10 cellular contexts compared by ENCODE assay signal in the genomic region with DNA sequence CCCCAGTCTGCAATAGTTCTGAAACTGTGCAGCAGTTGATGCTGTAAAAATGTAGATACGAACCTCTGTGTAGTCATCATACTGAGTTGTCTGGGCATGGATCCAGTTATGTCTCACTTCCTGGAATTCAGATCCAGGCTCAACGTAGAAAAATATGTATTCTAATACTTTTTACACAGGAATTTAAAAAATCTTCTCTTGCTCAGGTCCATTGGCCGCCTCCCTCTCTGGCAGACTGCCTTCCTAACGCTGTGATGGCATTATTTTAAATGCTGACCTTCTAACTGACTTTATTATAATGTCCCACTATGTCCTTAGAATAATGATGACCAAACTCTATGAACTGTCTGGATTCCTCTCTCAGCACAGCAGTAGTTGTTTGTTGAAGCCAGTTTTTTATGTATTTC.
DNase-seq lines count a peak whose midpoint lies in the region; ATAC-seq, FAIRE-seq and TF ChIP-seq lines count a peak whose summit lies in the region.
"Had no signal": no experiment of that assay in that cellular context is flagged by ENCODE, and none has a peak within 500 bp of the region (broad histone marks: within the 10 kb centered on the region; RNA-seq: fewer than 3 reads in every experiment).

No MANE protein-coding gene starts in this region.

- no peak overlapping the region for H3K4me3 ChIP-seq in body of pancreas
- H3K4me3 ChIP-seq in keratinocyte (ENCODE audit: control insufficient read depth in 2 of 3, extremely low read depth in 1 of 3, insufficient read depth in 2 of 3, low read depth in 1 of 3, low read length in 3 of 3) = peak overlapping the region in 1 of 3 experiments; percentile 5
- H3K4me3 ChIP-seq in tibial artery = no peak overlapping the region

- peaks cover 35% of the 10 kb centered on the region for H3K9me3 Mint-ChIP-seq in activated CD4-positive, alpha-beta T cell treated with anti-CD3 and anti-CD28 coated beads for 36 hours (ENCODE audit: low read depth)

- H3K9me3 ChIP-seq in body of pancreas (no peaks in the 10 kb centered on the region), keratinocyte (ENCODE audit: control insufficient read depth, low read depth, low read length) (peaks cover 24% of the 10 kb centered on the region), tibial artery (peaks cover 0 to 16% (median 11%) of the 10 kb centered on the region in 3 donors)

- H3K79me2 ChIP-seq in keratinocyte (ENCODE audit: control insufficient read depth, insufficient read depth, low read length) = peaks cover 21% of the 10 kb centered on the region

- no peaks in the 10 kb centered on the region for H4K20me1 ChIP-seq in keratinocyte (ENCODE audit: control insufficient read depth, extremely low read depth, insufficient read depth, low read length)

- H3K4me1 Mint-ChIP-seq in activated CD4-positive, alpha-beta T cell treated with anti-CD3 and anti-CD28 coated beads for 36 hours = no peaks in the 10 kb centered on the region

- no peaks in the 10 kb centered on the region for H3K27me3 Mint-ChIP-seq in activated CD4-positive, alpha-beta T cell treated with anti-CD3 and anti-CD28 coated beads for 36 hours
- H3K27me3 Mint-ChIP-seq: naive B cell had no signal

- TF ChIP-seq CTCF in body of pancreas (IDR thresholded peaks at IDR 0.05) (no peak), keratinocyte (optimal IDR thresholded peaks at IDR 0.05 in 1 of 3, IDR thresholded peaks at IDR 0.05 in 1 of 3, conservative IDR thresholded peaks at IDR 0.05 in 1 of 3; ENCODE audit: extremely low read depth in 1 of 3, insufficient read depth in 2 of 3, low read length in 3 of 3) (no peak), tibial artery (IDR thresholded peaks at IDR 0.05) (no peak)

- CTCF ChIA-PET in activated CD4-positive, alpha-beta T cell treated with anti-CD3 and anti-CD28 coated beads for 36 hours (lab: Charles Lee) = no interaction called here

- H3K27ac Mint-ChIP-seq in activated CD4-positive, alpha-beta T cell treated with anti-CD3 and anti-CD28 coated beads for 36 hours = no peak overlapping the region

- peak; percentile 72 for FAIRE-seq in keratinocyte (lab: Jason Lieb, UNC)

- no peak for TF ChIP-seq POLR2A in body of pancreas (IDR thresholded peaks at IDR 0.05)

- ATAC-seq in body of pancreas = peak; percentile 72
- ATAC-seq in activated CD4-positive, alpha-beta T cell treated with anti-CD3 and anti-CD28 coated beads for 36 hours = no peak

- H3K27ac ChIP-seq in body of pancreas (peak overlapping the region in 1 of 4 donors; percentile 41), keratinocyte (ENCODE audit: control insufficient read depth, insufficient read depth, low read length) (peak overlapping the region; percentile 59), tibial artery (peak overlapping the region; percentile 48 to 50)

- no peak overlapping the region for H3K9ac ChIP-seq in keratinocyte (ENCODE audit: control insufficient read depth, extremely low read depth, insufficient read depth, low read length)

- peaks cover 32% of the 10 kb centered on the region for H3K36me3 Mint-ChIP-seq in activated CD4-positive, alpha-beta T cell treated with anti-CD3 and anti-CD28 coated beads for 36 hours (ENCODE audit: low read depth)

- 29 to 49% methylated on average over 4 of the region's 4 CpGs for WGBS in body of pancreas, 2 donors

- H3K27me3 ChIP-seq in body of pancreas = no peaks in the 10 kb centered on the region
- H3K27me3 ChIP-seq in keratinocyte (ENCODE audit: control insufficient read depth, extremely low read depth, insufficient read depth, low read length) = no peaks in the 10 kb centered on the region
- no peaks in the 10 kb centered on the region for H3K27me3 ChIP-seq in tibial artery

- DNase-seq in HT1080 (ENCODE audit: low read depth) (peak; percentile 86), body of pancreas (peak in 3 of 4 donors; percentile 16 to 43 (median 17)), keratinocyte (ENCODE audit: low read depth, low spot score) (peak; percentile 67), tibial artery (peak in 1 of 2 donors; percentile 73), T1000 (lab: John Stamatoyannopoulos, UW) (no peak), D341Med (ENCODE audit: low spot score) (no peak), HK-2 (ENCODE audit: unreplicated experiment) (no peak)
- no peak for DNase-seq in activated CD4-positive, alpha-beta T cell treated with anti-CD3 and anti-CD28 coated beads for 36 hours
- DNase-seq: caudate nucleus, naive B cell had no signal

- peaks cover 19% of the 10 kb centered on the region for H3K4me1 ChIP-seq in body of pancreas
- peaks cover 25% of the 10 kb centered on the region for H3K4me1 ChIP-seq in keratinocyte (ENCODE audit: control insufficient read depth, extremely low read depth, insufficient read depth, low read length)
- H3K4me1 ChIP-seq in tibial artery = peaks cover 0 to 55% (median 27%) of the 10 kb centered on the region in 4 donors

- no peak overlapping the region for H2AFZ ChIP-seq in keratinocyte (ENCODE audit: control insufficient read depth, low read length)

- H3K4me2 ChIP-seq in keratinocyte (ENCODE audit: control insufficient read depth, extremely low read depth, insufficient read depth, low read depth, low read length) = peak overlapping the region; percentile 44

- H3K36me3 ChIP-seq in body of pancreas (replicated peaks in 1 of 2; ENCODE audit: insufficient read depth in 1 of 2, low read depth in 2 of 2) (no peaks in the 10 kb centered on the region), keratinocyte (ENCODE audit: control insufficient read depth in 2 of 2, extremely low read depth in 1 of 2, insufficient read depth in 2 of 2, low read length in 2 of 2) (peaks cover 33 to 54% of the 10 kb centered on the region in 2 experiments), tibial artery (peaks cover 39 to 70% (median 45%) of the 10 kb centered on the region in 3 donors)

- no peak overlapping the region for H3K4me3 Mint-ChIP-seq in activated CD4-positive, alpha-beta T cell treated with anti-CD3 and anti-CD28 coated beads for 36 hours
- H3K4me3 Mint-ChIP-seq: naive B cell had no signal

- dilution Hi-C loops in keratinocyte (cut with MboI; ENCODE audit: extremely low pct_ligation_motif_present, low sequenced_read_pairs) = no loop called here

- POLR2A ChIA-PET in activated CD4-positive, alpha-beta T cell treated with anti-CD3 and anti-CD28 coated beads for 36 hours (lab: Charles Lee) = no interaction called here

- no peaks in the 10 kb centered on the region for H3K9me1 ChIP-seq in keratinocyte (ENCODE audit: control insufficient read depth, extremely low read depth, insufficient read depth, low read length)

- intact Hi-C loops in body of pancreas (cut with DNase I) (no loop called here), tibial artery (cut with DNase I; ENCODE audit: low total_unique reads) (no loop called here)
- intact Hi-C loops in activated CD4-positive, alpha-beta T cell treated with anti-CD3 and anti-CD28 coated beads for 36 hours (cut with DNase I, micrococcal nuclease) = no loop called here

Comparison
In these comparisons a context has a peak if more than half of its experiments do, and no peak if none do; other contexts are left out.
1. DNase-seq: peak in HT1080 (single experiment), body of pancreas (3 of 4) and keratinocyte (single experiment); none in T1000 (single experiment), D341Med (single experiment), HK-2 (single experiment) and activated CD4-positive, alpha-beta T cell treated with anti-CD3 and anti-CD28 coated beads for 36 hours (single experiment).